In genomic region chr12:57783861-57784260, GRCh38 we compare ENCODE assay signal across 1 cellular context.
TF ChIP-seq lines count a peak whose summit lies in the region.

No MANE protein-coding gene starts in this region.

TF ChIP-seq in WTC11, 78 proteins besides CTCF, POLR2A, EP300 and RAD21 (continued from another document):
- TF ChIP-seq AR (CRISPR knock-in tag; IDR thresholded peaks at IDR 0.05) = no peak
- no peak for TF ChIP-seq CBFB (CRISPR knock-in tag; IDR thresholded peaks at IDR 0.05; ENCODE audit: low read depth)
- TF ChIP-seq ARID4B (CRISPR knock-in tag; IDR thresholded peaks at IDR 0.05; ENCODE audit: borderline replicate concordance) = no peak
- TF ChIP-seq NR3C1 (CRISPR knock-in tag; conservative IDR thresholded peaks at IDR 0.05; ENCODE audit: low read depth) = no peak
- TF ChIP-seq MYBL2 (CRISPR knock-in tag; IDR thresholded peaks at IDR 0.05) = no peak
- no peak for TF ChIP-seq ZNF232 (CRISPR knock-in tag; IDR thresholded peaks at IDR 0.05)
- no peak for TF ChIP-seq ZNF317 (CRISPR knock-in tag; IDR thresholded peaks at IDR 0.05; ENCODE audit: borderline replicate concordance, low read depth)
- no peak for TF ChIP-seq TEAD1 (CRISPR knock-in tag; IDR thresholded peaks at IDR 0.05)
- TF ChIP-seq TCF7 (CRISPR knock-in tag; IDR thresholded peaks at IDR 0.05; ENCODE audit: low read depth) = no peak
